ENCODE assay signal across 20 cellular contexts in genomic region chr2:140667203-140667602, GRCh38.
"Had no signal": no experiment of that assay in that cellular context is flagged by ENCODE, and none has a peak within 500 bp of the region (broad histone marks: within the 10 kb centered on the region; RNA-seq: fewer than 3 reads in every experiment).

No MANE protein-coding gene starts in this region.

- H3K4me3 ChIP-seq: esophagus muscularis mucosa, gastrocnemius medialis, heart right ventricle, left ventricle myocardium inferior, lower lobe of right lung, psoas muscle, thoracic aorta, transverse colon had no signal

- DNase-seq: effector memory CD8-positive, alpha-beta T cell; gastrocnemius medialis; heart right ventricle; left ventricle myocardium inferior; lower lobe of right lung; midbrain; psoas muscle; retina; stimulated activated CD4-positive, alpha-beta T cell treated with anti-CD3 and anti-CD28 coated beads, Interleukin-2, amount 100 ng/mL, for 24 hours; stimulated activated CD4-positive, alpha-beta T cell treated with anti-CD3 and anti-CD28 coated beads, Interleukin-4, amount 100 ng/mL, for 4 hours; stimulated activated naive B cell treated with anti-CD40 and anti-IgM and Interleukin-4, amounts not matched to agents 10 μg/mL and 1 μg/mL and 100 μg/mL, for 72 hours; stimulated activated naive CD8-positive, alpha-beta T cell treated with anti-CD3 and anti-CD28 coated beads, Interleukin-15, amount 100 ng/mL, for 72 hours; substantia nigra; transverse colon had no signal

- H3K27ac ChIP-seq: epithelial cell of prostate, esophagus muscularis mucosa, gastrocnemius medialis, heart right ventricle, left ventricle myocardium inferior, lower lobe of right lung, parathyroid adenoma, psoas muscle, thoracic aorta had no signal

- H3K4me1 ChIP-seq: esophagus muscularis mucosa, gastrocnemius medialis, heart right ventricle, left ventricle myocardium inferior, lower lobe of right lung, parathyroid adenoma, psoas muscle, transverse colon had no signal

- H2AFZ ChIP-seq: parathyroid adenoma had no signal

- H3K9ac ChIP-seq: parathyroid adenoma had no signal

- ATAC-seq: effector memory CD8-positive, alpha-beta T cell; gastrocnemius medialis; heart right ventricle; lower lobe of right lung; natural killer cell treated with Interleukin-12 subunit alpha and Interleukin-12 subunit beta and Interleukin-15 and Interleukin-18, amount 100 ng/mL, for 72 hours; psoas muscle; sciatic nerve; stimulated activated naive B cell treated with anti-CD40 and anti-IgM and Interleukin-4, amounts not matched to agents 10 μg/mL and 1 μg/mL and 100 μg/mL, for 72 hours; stimulated activated naive CD8-positive, alpha-beta T cell treated with anti-CD3 and anti-CD28 coated beads, Interleukin-15, amount 100 ng/mL, for 72 hours had no signal

- H3K9me3 ChIP-seq: esophagus muscularis mucosa, gastrocnemius medialis, left ventricle myocardium inferior, lower lobe of right lung, psoas muscle, thoracic aorta, transverse colon had no signal

- H3K79me2 ChIP-seq: parathyroid adenoma had no signal

- H3K36me3 ChIP-seq: esophagus muscularis mucosa, gastrocnemius medialis, heart right ventricle, left ventricle myocardium inferior, lower lobe of right lung, thoracic aorta, transverse colon had no signal

- H3K27me3 ChIP-seq: esophagus muscularis mucosa, gastrocnemius medialis, heart right ventricle, transverse colon had no signal
